In genomic region chr13:44867825-44868224, GRCh38 we compare ENCODE assay signal across 10 cellular contexts.
"Had no signal": no experiment of that assay in that cellular context is flagged by ENCODE, and none has a peak within 500 bp of the region (broad histone marks: within the 10 kb centered on the region; RNA-seq: fewer than 3 reads in every experiment).

No MANE protein-coding gene starts in this region.

- DNase-seq: activated CD4-positive, alpha-beta T cell treated with anti-CD3 and anti-CD28 coated beads, Interleukin-2, amount 50 U/mL, for 48 hours; activated gamma-delta T cell treated with Interleukin-2 at 50 U/mL for 16 hours; activated T-cell treated with anti-CD3 and anti-CD28 coated beads for 4 hours; amniotic stem cell; left ventricle myocardium superior; naive thymus-derived CD4-positive, alpha-beta T cell; psoas muscle; stimulated activated naive B cell treated with anti-CD40 and anti-IgM and Interleukin-4, amounts not matched to agents 10 μg/mL and 1 μg/mL and 100 μg/mL, for 72 hours had no signal

- H3K27me3 ChIP-seq: cardiac muscle cell, hepatocyte had no signal

- ATAC-seq: left ventricle myocardium superior; naive thymus-derived CD4-positive, alpha-beta T cell; psoas muscle had no signal

- H3K4me3 ChIP-seq: cardiac muscle cell, hepatocyte, psoas muscle had no signal

- H3K27ac ChIP-seq: cardiac muscle cell, hepatocyte had no signal

- H3K9me3 ChIP-seq: psoas muscle had no signal

- H3K36me3 ChIP-seq: cardiac muscle cell had no signal
